In the genomic region with DNA sequence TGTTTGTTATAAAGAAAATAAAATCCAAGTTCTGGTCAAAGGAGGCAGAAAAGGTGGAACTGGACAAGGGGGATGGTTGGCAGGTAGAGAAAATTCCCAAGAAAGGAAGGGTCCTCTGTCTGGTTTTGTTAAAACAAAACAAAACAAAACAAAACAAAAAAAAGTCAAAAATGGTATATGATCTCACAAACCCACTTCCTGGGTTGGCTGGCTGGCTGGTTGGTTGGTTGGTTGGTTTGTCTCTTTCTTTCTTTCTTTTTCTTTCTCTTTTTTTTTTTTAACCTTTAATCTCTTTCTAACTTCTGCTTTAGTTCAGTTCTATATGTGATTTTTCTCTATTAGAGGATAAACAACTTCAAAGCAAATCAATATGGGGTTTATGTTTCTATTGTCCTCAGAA, we compare ENCODE assay signal across 1 cellular context.
TF ChIP-seq lines count a peak whose summit lies in the region.

No MANE protein-coding gene starts in this region.

TF ChIP-seq in endothelial cell of umbilical vein, 7 proteins besides CTCF, POLR2A, EP300 and RAD21:
- no peak for TF ChIP-seq FOS (IDR thresholded peaks at IDR 0.05; ENCODE audit: borderline replicate concordance, insufficient read depth, low read length)
- TF ChIP-seq, protein P1, sequence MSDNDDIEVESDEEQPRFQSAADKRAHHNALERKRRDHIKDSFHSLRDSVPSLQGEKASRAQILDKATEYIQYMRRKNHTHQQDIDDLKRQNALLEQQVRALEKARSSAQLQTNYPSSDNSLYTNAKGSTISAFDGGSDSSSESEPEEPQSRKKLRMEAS (IDR thresholded peaks at IDR 0.05; ENCODE audit: insufficient read depth, insufficient read length) = no peak
- TF ChIP-seq GATA2 (IDR thresholded peaks at IDR 0.05; ENCODE audit: insufficient read depth, insufficient read length, low read depth, low read length) = no peak
- no peak for TF ChIP-seq POLR2AphosphoS5 (IDR thresholded peaks at IDR 0.05; ENCODE audit: insufficient read depth, low read depth, low read length)
- TF ChIP-seq EZH2 (IDR thresholded peaks at IDR 0.05; ENCODE audit: borderline replicate concordance, low read depth, low read length, severe bottlenecking) = no peak
- no peak for TF ChIP-seq MYC (IDR thresholded peaks at IDR 0.05; ENCODE audit: low read depth, low read length)
- TF ChIP-seq JUN (IDR thresholded peaks at IDR 0.05; ENCODE audit: borderline replicate concordance, insufficient read depth, insufficient read length, low read depth) = no peak
